ENCODE assay signal across 9 cellular contexts in genomic region chr19:33134571-33135041, GRCh38. TPM values are rescaled to one million over a fixed set of nuclear protein-coding genes. Genes with fewer than 3 reads are reported as not detected.
DNase-seq lines count a peak whose midpoint lies in the region; ATAC-seq, FAIRE-seq and TF ChIP-seq lines count a peak whose summit lies in the region.
"Had no signal": no experiment of that assay in that cellular context is flagged by ENCODE, and none has a peak within 500 bp of the region (broad histone marks: within the 10 kb centered on the region; RNA-seq: fewer than 3 reads in every experiment).

No MANE protein-coding gene starts in this region.

- in situ Hi-C loops in K562 (cut with MboI) = no loop called here

- no TSS peak for BruUV-seq in K562 (replicated peaks; lab: Mats Ljungman, UMichigan)

- intact Hi-C loops in K562 (cut with micrococcal nuclease) (no loop called here), heart left ventricle (cut with DNase I) (no loop called here)

- H3K4me2 ChIP-seq in K562 (ENCODE audit: insufficient read depth, low read length) = no peak overlapping the region

- no peak for FAIRE-seq in K562 (lab: Jason Lieb, UNC)

- ATAC-seq in GM18511 (IDR thresholded peaks at IDR 0.05; ENCODE audit: unreplicated experiment) (peak; percentile 56), K562 (0 out of 3 replicates have a peak, but pooled peaks have one; percentile 21), heart left ventricle (no peak)

- H3K4me1 ChIP-seq in K562 (replicated peaks in 1 of 2; ENCODE audit: control insufficient read depth in 2 of 2, insufficient read depth in 2 of 2, low read length in 2 of 2) (peaks cover 0 to 18% of the 10 kb centered on the region in 2 experiments; a peak in 3 of 5 replicates), heart left ventricle (peaks cover 0 to 5% (median 0%) of the 10 kb centered on the region in 12 donors)

- POLR2A ChIA-PET in K562 (lab: Yijun Ruan, JAX) = no interaction called here

- CTCF ChIA-PET in K562 (lab: Yijun Ruan, JAX; ENCODE audit: low intra/inter-chr PET ratio) = interaction anchor here (1.0 kb wide), 1 partner anchor 9 kb away, joined by 3 read pairs; no protein-coding TSS in a partner anchor

- no peak overlapping the region for H3K9ac ChIP-seq in K562 (ENCODE audit: insufficient read depth in 1 of 2, low read depth in 2 of 2, low read length in 2 of 2)

- H3K79me2 ChIP-seq in K562 (ENCODE audit: control insufficient read depth, insufficient read depth, low read length) = no peaks in the 10 kb centered on the region

- H4K20me1 ChIP-seq in K562 (replicated peaks; ENCODE audit: control insufficient read depth, insufficient read depth, low read length) = no peaks in the 10 kb centered on the region

- no peak overlapping the region for H2AFZ ChIP-seq in K562 (ENCODE audit: low read depth, low read length)

- TF ChIP-seq EP300 in K562 (IDR thresholded peaks at IDR 0.05; ENCODE audit: low read length) = no peak

- H3K9me3 ChIP-seq in K562 (replicated peaks; ENCODE audit: control insufficient read depth, insufficient read depth, low read depth, low read length) (no peaks in the 10 kb centered on the region), heart left ventricle (no peaks in the 10 kb centered on the region)

- peaks cover 8% of the 10 kb centered on the region; the same call in 1 of the 3 replicates for H3K36me3 ChIP-seq in K562 (ENCODE audit: control insufficient read depth, insufficient read depth, low read length)
- H3K36me3 ChIP-seq in heart left ventricle = peaks cover 0 to 22% (median 13%) of the 10 kb centered on the region in 9 donors

- no peak for TF ChIP-seq CTCF in K562 (IDR thresholded peaks at IDR 0.05 in 2 of 3, conservative IDR thresholded peaks at IDR 0.05 in 1 of 3; ENCODE audit: insufficient read depth in 2 of 3, low read depth in 1 of 3, low read length in 3 of 3)
- TF ChIP-seq CTCF in heart left ventricle (IDR thresholded peaks at IDR 0.05) = no peak

- no peak for TF ChIP-seq POLR2A in K562 (conservative IDR thresholded peaks at IDR 0.05)
- TF ChIP-seq POLR2A in heart left ventricle (IDR thresholded peaks at IDR 0.05) = no peak

- H3K27ac ChIP-seq in K562 (ENCODE audit: extremely low read depth, low read depth, low read length) (no peak overlapping the region), heart left ventricle (no peak overlapping the region)

- H3K4me3 ChIP-seq in K562 (no peak overlapping the region), heart left ventricle (no peak overlapping the region)

- DNase-seq in activated CD4-positive, alpha-beta T cell treated with anti-CD3 and anti-CD28 coated beads, Interleukin-2, amount 50 U/mL, for 1 hour = peak; percentile 24
- peak in 3 of 4 experiments; percentile 30 to 33 (median 32) for DNase-seq in K562 (ENCODE audit: extremely low read depth in 1 of 4, low spot score in 3 of 4)
- peak; percentile 56 to 73 for DNase-seq in stimulated activated CD4-positive, alpha-beta T cell treated with anti-CD3 and anti-CD28 coated beads, Interleukin-4, amount 100 ng/mL, for 4 hours
- DNase-seq in heart left ventricle = no peak
- no peak for DNase-seq in D341Med (ENCODE audit: low spot score)
- no peak for DNase-seq in DMS 273 (lab: John Stamatoyannopoulos, UW; ENCODE audit: unreplicated experiment)
- no peak for DNase-seq in DMS79 treated with DMSO at 0.1 percent for 48 hours (lab: John Stamatoyannopoulos, UW)
- DNase-seq: DMS 273 treated with DMSO at 0.1 percent for 48 hours had no signal

- 42% methylated on average over 10 of the region's 38 CpGs for WGBS in K562 (ENCODE audit: insufficient coverage, low coverage, missing lambda C conversion rate)
- 12 to 17% (median 15%) methylated on average over 20 to 38 of the region's 38 CpGs for WGBS in heart left ventricle, 4 donors

- no peaks in the 10 kb centered on the region for H3K9me1 ChIP-seq in K562 (ENCODE audit: control insufficient read depth, insufficient read depth, low read length)

- H3K27me3 ChIP-seq in K562 (ENCODE audit: control insufficient read depth in 2 of 2, insufficient read depth in 2 of 2, low read length in 2 of 2) (peaks cover 5 to 9% of the 10 kb centered on the region in 2 experiments; a peak in 4 of 5 replicates), heart left ventricle (peaks cover 3 to 34% (median 11%) of the 10 kb centered on the region in 9 donors)

- TF ChIP-seq RAD21 in K562 (CRISPR knock-in tag; conservative IDR thresholded peaks at IDR 0.05 in 1 of 2, IDR thresholded peaks at IDR 0.05 in 1 of 2) = no peak

TF ChIP-seq in K562, 482 proteins besides CTCF, POLR2A, EP300 and RAD21:
- TF ChIP-seq RBBP5 (IDR thresholded peaks at IDR 0.05; ENCODE audit: borderline replicate concordance, insufficient read depth, low read length, poor library complexity, severe bottlenecking) (peak; percentile 1), CHCHD3 (CRISPR knock-in tag; IDR thresholded peaks at IDR 0.05) (no peak)
TF ChIP-seq in K562: peak in this region for 1.

RNA-seq across cellular contexts. Expression of gene WDR88, which starts 2.7 kb away (rescaled TPM):
- not detected in 2 replicates for total RNA-seq in K562 (2011; cell fraction: chromatin; rRNA removed; ENCODE audit: low replicate concordance)
- not detected in 2 replicates for total RNA-seq in K562 (2011; cell fraction: nucleolus; rRNA removed)
- not detected in 2 replicates for total RNA-seq in K562 (2011; cell fraction: nucleoplasm; rRNA removed)
- total RNA-seq in K562 (2014; rRNA removed) (not detected in 2 replicates), K562 (2014; rRNA removed; fragmentation: Illumina TruSeq; extraction: Trizol) (not detected in 2 replicates), K562 (2015; rRNA removed; fragmentation: Illumina TruSeq; extraction: Trizol) (not detected in 2 replicates), K562 (2021) (not detected in 2 replicates), heart left ventricle (under 1 TPM in 1 of 9 donors, not detected in 8; 0.16 TPM)
- polyA plus RNA-seq in K562 (2011; rRNA removed) (not detected in 2 replicates), K562 (2014; fragmentation: Illumina TruSeq; extraction: Trizol) (not detected in 2 replicates), K562 (2014; fragmentation: Nextera tagmentation; extraction: Ambion mirVana) (under 1 TPM; 0.03 to 0.04 TPM), K562 (2014; rRNA removed) (not detected in 2 replicates), heart left ventricle (not detected)
- polyA plus RNA-seq in K562 (2011; cell fraction: cytosol; rRNA removed) = not detected in 2 replicates
- not detected in 2 replicates for polyA plus RNA-seq in K562 (2011; cell fraction: nucleus; rRNA removed)
- polyA plus RNA-seq in K562 (2012) = 0.25 and 0.65 TPM in 2 replicates
- not detected in 2 replicates for polyA minus RNA-seq in K562 (2011; rRNA and poly(A)+ RNA removed)
- polyA minus RNA-seq in K562 (2011; cell fraction: cytosol; rRNA and poly(A)+ RNA removed) = not detected in 2 replicates
- polyA minus RNA-seq in K562 (2011; cell fraction: nucleus; rRNA and poly(A)+ RNA removed) = not detected in 2 replicates

RNA-seq across cellular contexts. Expression of gene GPATCH1, which starts 53.6 kb away (rescaled TPM):
- total RNA-seq in K562 (2011; cell fraction: chromatin; rRNA removed; ENCODE audit: low replicate concordance) = 23.7 and 26.4 TPM in 2 replicates
- total RNA-seq in K562 (2011; cell fraction: nucleolus; rRNA removed) = 11.3 and 15.1 TPM in 2 replicates
- 12.6 and 16.0 TPM in 2 replicates for total RNA-seq in K562 (2011; cell fraction: nucleoplasm; rRNA removed)
- 6.6 and 9.4 TPM in 2 replicates for total RNA-seq in K562 (2014; rRNA removed)
- total RNA-seq in K562 (2014; rRNA removed; fragmentation: Illumina TruSeq; extraction: Trizol) = 7.1 and 8.1 TPM in 2 replicates
- total RNA-seq in K562 (2015; rRNA removed; fragmentation: Illumina TruSeq; extraction: Trizol) = 9.5 and 9.6 TPM in 2 replicates
- total RNA-seq in K562 (2021) = 7.0 and 8.0 TPM in 2 replicates
- 7.9 and 9.1 TPM in 2 replicates for polyA plus RNA-seq in K562 (2011; rRNA removed)
- polyA plus RNA-seq in K562 (2011; cell fraction: cytosol; rRNA removed) = 2.8 and 3.8 TPM in 2 replicates
- polyA plus RNA-seq in K562 (2011; cell fraction: nucleus; rRNA removed) = 13.4 and 14.5 TPM in 2 replicates
- 5.8 and 7.5 TPM in 2 replicates for polyA plus RNA-seq in K562 (2012)
- 7.5 and 9.7 TPM in 2 replicates for polyA plus RNA-seq in K562 (2014; fragmentation: Illumina TruSeq; extraction: Trizol)
- 1 to 10 TPM; 3.7 to 9.2 TPM for polyA plus RNA-seq in K562 (2014; fragmentation: Nextera tagmentation; extraction: Ambion mirVana)
- 7.7 and 10.9 TPM in 2 replicates for polyA plus RNA-seq in K562 (2014; rRNA removed)
- 13.0 and 13.2 TPM in 2 replicates for polyA minus RNA-seq in K562 (2011; rRNA and poly(A)+ RNA removed)
- polyA minus RNA-seq in K562 (2011; cell fraction: cytosol; rRNA and poly(A)+ RNA removed) = 3.5 and 11.6 TPM in 2 replicates
- 8.9 and 13.4 TPM in 2 replicates for polyA minus RNA-seq in K562 (2011; cell fraction: nucleus; rRNA and poly(A)+ RNA removed)
- 1 to 10 TPM; 3.4 to 6.7 (median 6.4) TPM for total RNA-seq in heart left ventricle
- polyA plus RNA-seq in heart left ventricle = 1 to 10 TPM; 3.3 to 3.5 TPM

RNA-seq across cellular contexts. Expression of gene LRP3, which starts 59.5 kb away (rescaled TPM):
- not detected in 2 replicates for total RNA-seq in K562 (2011; cell fraction: chromatin; rRNA removed; ENCODE audit: low replicate concordance)
- not detected in 2 replicates for total RNA-seq in K562 (2011; cell fraction: nucleolus; rRNA removed)
- total RNA-seq in K562 (2011; cell fraction: nucleoplasm; rRNA removed) = not detected in 2 replicates
- total RNA-seq in K562 (2014; rRNA removed) (not detected in 2 replicates), K562 (2014; rRNA removed; fragmentation: Illumina TruSeq; extraction: Trizol) (not detected in 2 replicates), K562 (2015; rRNA removed; fragmentation: Illumina TruSeq; extraction: Trizol) (not detected in 2 replicates), K562 (2021) (0.04 and 0.29 TPM in 2 replicates), heart left ventricle (10 to 100 TPM; 16.0 to 31.7 (median 18.7) TPM)
- polyA plus RNA-seq in K562 (2011; rRNA removed) (not detected in 2 replicates), K562 (2014; fragmentation: Illumina TruSeq; extraction: Trizol) (not detected in 2 replicates), K562 (2014; fragmentation: Nextera tagmentation; extraction: Ambion mirVana) (not detected), K562 (2014; rRNA removed) (not detected in 2 replicates), heart left ventricle (10 to 100 TPM in 1 of 2 donors, 1 to 10 TPM in 1; 8.2 to 15.8 TPM)
- polyA plus RNA-seq in K562 (2011; cell fraction: cytosol; rRNA removed) = not detected in 2 replicates
- not detected in 2 replicates for polyA plus RNA-seq in K562 (2011; cell fraction: nucleus; rRNA removed)
- polyA plus RNA-seq in K562 (2012) = not detected in 2 replicates
- not detected in 2 replicates for polyA minus RNA-seq in K562 (2011; rRNA and poly(A)+ RNA removed)
- polyA minus RNA-seq in K562 (2011; cell fraction: cytosol; rRNA and poly(A)+ RNA removed) = not detected in 2 replicates
- polyA minus RNA-seq in K562 (2011; cell fraction: nucleus; rRNA and poly(A)+ RNA removed) = not detected in 2 replicates

Comparison
In these comparisons a context has a peak if more than half of its experiments do, and no peak if none do; other contexts are left out.
1. ATAC-seq: peak in GM18511 (single experiment) and K562 (single experiment); none in heart left ventricle (0 of 4).
2. DNase-seq: peak in activated CD4-positive, alpha-beta T cell treated with anti-CD3 and anti-CD28 coated beads, Interleukin-2, amount 50 U/mL, for 1 hour (single experiment), K562 (3 of 4) and stimulated activated CD4-positive, alpha-beta T cell treated with anti-CD3 and anti-CD28 coated beads, Interleukin-4, amount 100 ng/mL, for 4 hours (2 of 2); none in heart left ventricle (0 of 5), D341Med (single experiment), DMS 273 (single experiment) and DMS79 treated with DMSO at 0.1 percent for 48 hours (single experiment).
3. RNA of gene LRP3, which starts 59.5 kb away (total RNA-seq): 16.0 to 31.7 TPM in heart left ventricle; 0.04 to 0.29 TPM in K562; every median in the first group is over 10 times any median in the second.